10 cellular contexts compared by ENCODE assay signal in the genomic region with DNA sequence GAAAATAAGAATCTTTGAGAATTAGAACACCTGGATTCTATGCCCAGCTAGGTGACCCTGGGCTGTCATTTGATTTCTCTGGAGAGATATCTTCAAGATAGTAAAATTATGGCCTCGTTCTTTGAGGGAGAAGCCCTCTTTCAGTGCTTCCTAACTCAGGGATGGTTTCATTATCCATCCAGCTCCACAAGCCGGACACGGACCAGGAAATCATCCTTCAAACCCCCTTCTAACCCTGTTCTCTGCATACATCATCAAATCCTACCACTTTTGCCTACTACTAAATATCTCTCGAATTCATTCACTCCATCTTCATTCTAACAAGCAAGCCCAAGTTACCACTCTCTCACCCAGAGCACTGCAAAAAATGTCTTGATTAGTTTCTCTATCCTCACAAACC. TPM values are rescaled to one million over a fixed set of nuclear protein-coding genes. Genes with fewer than 3 reads are reported as not detected.
DNase-seq lines count a peak whose midpoint lies in the region; ATAC-seq and TF ChIP-seq lines count a peak whose summit lies in the region.
"Had no signal": no experiment of that assay in that cellular context is flagged by ENCODE, and none has a peak within 500 bp of the region (broad histone marks: within the 10 kb centered on the region; RNA-seq: fewer than 3 reads in every experiment).

No MANE protein-coding gene starts in this region.

- H4K20me1 ChIP-seq in BLaER1 treated with 17β-estradiol and CSF1 and Interleukin-3, amounts not matched to agents 10 nM and 100 nM: peaks cover 0 to 98% (median 12%) of the 10 kb centered on the region in 11 experiments; a peak in 12 of 22 replicates
- H4K20me1 ChIP-seq in HCT116 (ENCODE audit: insufficient read depth): no peaks in the 10 kb centered on the region

- H3K23ac ChIP-seq in mesendoderm (ENCODE audit: low read length): no peak overlapping the region

- BruUV-seq in HCT116 (replicated peaks; lab: Mats Ljungman, UMichigan): no TSS peak

- H3K9me3 ChIP-seq in BLaER1 treated with 17β-estradiol and CSF1 and Interleukin-3, amounts not matched to agents 10 nM and 100 nM (replicated peaks in 1 of 11): no peaks in the 10 kb centered on the region
- no peaks in the 10 kb centered on the region for H3K9me3 ChIP-seq in HCT116 (ENCODE audit: control insufficient read depth in 1 of 2, insufficient read depth in 1 of 2, low read depth in 1 of 2, low read length in 2 of 2)
- H3K9me3 ChIP-seq in adipocyte (ENCODE audit: control insufficient read depth, low read length): no peaks in the 10 kb centered on the region

- RAD21 ChIA-PET in HCT116 (lab: Charles Lee; ENCODE audit: low non-redundant PET in 1 of 2, low total read pairs in 2 of 2, uncharacterized antibody in 2 of 2, unreplicated experiment in 2 of 2): no interaction called here

- H3K27ac ChIP-seq in BLaER1 treated with 17β-estradiol and CSF1 and Interleukin-3, amounts not matched to agents 10 nM and 100 nM: peak overlapping the region; percentile 2 to 88 (median 78); a peak in 21 of 22 replicates
- peak overlapping the region; percentile 37; the same call in 1 of the 2 replicates for H3K27ac ChIP-seq in HCT116 (ENCODE audit: low read depth, low read length)
- no peak overlapping the region for H3K27ac ChIP-seq in mesendoderm (ENCODE audit: low read depth, low read length)
- H3K27ac ChIP-seq in caudate nucleus (ENCODE audit: low read depth, low read length): no peak overlapping the region
- H3K27ac ChIP-seq: WERI-Rb-1 had no signal

- H3K79me1 ChIP-seq in mesendoderm (ENCODE audit: low read length): peaks cover 8% of the 10 kb centered on the region

- H3K4me2 ChIP-seq in BLaER1 treated with 17β-estradiol and CSF1 and Interleukin-3, amounts not matched to agents 10 nM and 100 nM: peak overlapping the region; percentile 73 to 96 (median 87)
- peak overlapping the region; percentile 66 for H3K4me2 ChIP-seq in HCT116 (ENCODE audit: low read length)
- H3K4me2 ChIP-seq in mesendoderm (ENCODE audit: low read length): no peak overlapping the region

- no peak for TF ChIP-seq POLR2A in HCT116 (IDR thresholded peaks at IDR 0.05; ENCODE audit: borderline replicate concordance, extremely low read depth, insufficient read depth, insufficient read length)

- WGBS in mesendoderm (ENCODE audit: extremely low coverage, insufficient coverage, low lambda C conversion rate): 100% methylated on average over 1 of the region's 4 CpGs

- H3K27me3 ChIP-seq in BLaER1 treated with 17β-estradiol and CSF1 and Interleukin-3, amounts not matched to agents 10 nM and 100 nM: no peaks in the 10 kb centered on the region
- H3K27me3 ChIP-seq in HCT116 (ENCODE audit: insufficient read depth, low read length): no peaks in the 10 kb centered on the region
- H3K27me3 ChIP-seq in adipocyte (replicated peaks; ENCODE audit: control insufficient read depth, insufficient read depth, low read length): no peaks in the 10 kb centered on the region
- H3K27me3 ChIP-seq in mesendoderm (ENCODE audit: insufficient read depth, low read length, poor library complexity): no peaks in the 10 kb centered on the region

- H4K5ac ChIP-seq in mesendoderm (ENCODE audit: low read length): no peak overlapping the region

- H2AFZ ChIP-seq in HCT116 (ENCODE audit: low read depth, low read length, poor library complexity, severe bottlenecking): no peak overlapping the region

- H2BK5ac ChIP-seq in mesendoderm (ENCODE audit: low read length): no peak overlapping the region

- no peak overlapping the region for H3K4ac ChIP-seq in mesendoderm (ENCODE audit: low read depth, low read length)

- H3K9me2 ChIP-seq in HCT116 (ENCODE audit: insufficient read depth): no peaks in the 10 kb centered on the region

- DNase-seq in HCT116 (ENCODE audit: low read depth, low spot score): no peak
- no peak for DNase-seq in adipocyte (ENCODE audit: low read depth)
- DNase-seq in mesendoderm: no peak
- no peak for DNase-seq in caudate nucleus (lab: John Stamatoyannopoulos, UW)
- DNase-seq in Right ventricle myocardium superior: no peak
- no peak for DNase-seq in cerebellar cortex (ENCODE audit: low spot score)
- DNase-seq in NCI-H1092 (lab: John Stamatoyannopoulos, UW): no peak
- DNase-seq: DMS153, WERI-Rb-1 had no signal

- H2BK15ac ChIP-seq in mesendoderm (replicated peaks; ENCODE audit: low read depth): no peak overlapping the region

- H3K4me3 ChIP-seq in BLaER1 treated with 17β-estradiol and CSF1 and Interleukin-3, amounts not matched to agents 10 nM and 100 nM: peak overlapping the region in 7 of 10 experiments; percentile 1 to 46 (median 4); a peak in 7 of 20 replicates
- H3K4me3 ChIP-seq in HCT116 (replicated peaks in 1 of 2; ENCODE audit: low read depth in 1 of 2, low read length in 2 of 2) (peak overlapping the region in 1 of 2 experiments; percentile 35; a peak in 2 of 4 replicates), adipocyte (ENCODE audit: low read length) (peak overlapping the region; percentile 1), mesendoderm (ENCODE audit: low read length) (no peak overlapping the region)

- H3K36me3 ChIP-seq in BLaER1 treated with 17β-estradiol and CSF1 and Interleukin-3, amounts not matched to agents 10 nM and 100 nM: peaks cover 0 to 40% (median 18%) of the 10 kb centered on the region in 11 experiments; a peak in 17 of 22 replicates
- H3K36me3 ChIP-seq in HCT116 (ENCODE audit: control insufficient read depth in 1 of 2, insufficient read depth in 2 of 2, low read length in 2 of 2): no peaks in the 10 kb centered on the region
- H3K36me3 ChIP-seq in adipocyte (ENCODE audit: control insufficient read depth, insufficient read depth, low read length, severe bottlenecking): no peaks in the 10 kb centered on the region
- no peaks in the 10 kb centered on the region for H3K36me3 ChIP-seq in mesendoderm (ENCODE audit: control insufficient read depth, insufficient read depth, low read length)
- H3K36me3 ChIP-seq: WERI-Rb-1 had no signal

- H3K79me2 ChIP-seq in HCT116 (ENCODE audit: insufficient read depth, low read length) (peaks cover 41% of the 10 kb centered on the region), mesendoderm (ENCODE audit: control insufficient read depth, insufficient read depth, low read length) (peaks cover 4% of the 10 kb centered on the region)

- TF ChIP-seq RAD21 in HCT116 (IDR thresholded peaks at IDR 0.05; ENCODE audit: low read depth): no peak

- peak overlapping the region; percentile 77 for H3K18ac ChIP-seq in mesendoderm (ENCODE audit: low read length)

- no peak overlapping the region for H2BK120ac ChIP-seq in mesendoderm (ENCODE audit: low read depth, low read length)

- CTCF ChIA-PET in HCT116 (lab: Charles Lee): interaction anchor here (0.5 kb wide), 1 partner anchor 586 kb away, joined by 6 read pairs; no protein-coding TSS in a partner anchor

- ATAC-seq in HCT116 (no peak), Right ventricle myocardium superior (ENCODE audit: poor library complexity) (no peak)

- H4K8ac ChIP-seq in mesendoderm (ENCODE audit: low read depth, low read length): no peak overlapping the region

- intact Hi-C loops in HCT116 (cut with micrococcal nuclease) (no loop called here), Right ventricle myocardium superior (cut with DNase I) (no loop called here)

- H3K56ac ChIP-seq in mesendoderm (ENCODE audit: low read length): no peak overlapping the region

- H3K9ac ChIP-seq in BLaER1 treated with 17β-estradiol and CSF1 and Interleukin-3, amounts not matched to agents 10 nM and 100 nM: peak overlapping the region in 10 of 11 experiments; percentile 35 to 70 (median 58); a peak in 16 of 22 replicates
- H3K9ac ChIP-seq in HCT116 (ENCODE audit: low read length) (peak overlapping the region; percentile 26), adipocyte (ENCODE audit: low read length) (no peak overlapping the region), mesendoderm (ENCODE audit: low read length) (no peak overlapping the region)

- peaks cover 59 to 93% (median 77%) of the 10 kb centered on the region in 10 experiments for H3K4me1 ChIP-seq in BLaER1 treated with 17β-estradiol and CSF1 and Interleukin-3, amounts not matched to agents 10 nM and 100 nM
- H3K4me1 ChIP-seq in HCT116 (ENCODE audit: control insufficient read depth in 1 of 2, insufficient read depth in 2 of 2, low read length in 2 of 2) (peaks cover 18 to 36% of the 10 kb centered on the region in 2 experiments), adipocyte (ENCODE audit: control insufficient read depth, insufficient read depth, low read length) (peaks cover 58% of the 10 kb centered on the region), mesendoderm (ENCODE audit: control insufficient read depth, low read depth, low read length) (peaks cover 15% of the 10 kb centered on the region)

- POLR2A ChIA-PET in HCT116 (lab: Charles Lee): no interaction called here

- no peak overlapping the region for H2AK5ac ChIP-seq in mesendoderm (ENCODE audit: low read length)

- TF ChIP-seq CTCF in HCT116 (IDR thresholded peaks at IDR 0.05 in 2 of 3, conservative IDR thresholded peaks at IDR 0.05 in 1 of 3; ENCODE audit: borderline replicate concordance in 1 of 3, insufficient read depth in 1 of 3, low read depth in 2 of 3, low read length in 2 of 3): no peak

TF ChIP-seq in HCT116, 20 proteins besides CTCF, POLR2A, EP300 and RAD21:
- no peak for TF ChIP-seq SP1 (IDR thresholded peaks at IDR 0.05; ENCODE audit: low read depth)

RNA-seq across cellular contexts. Expression of a gene that starts 57.2 kb away (rescaled TPM):
- 72.5 TPM for total RNA-seq in HCT116 (2021; ENCODE audit: unreplicated experiment)
- polyA plus RNA-seq in HCT116 (2012): 37.0 and 37.6 TPM in 2 replicates
- 93.2 TPM for polyA plus RNA-seq in mesendoderm (2013, experiment 1 of 2)
- polyA plus RNA-seq in mesendoderm (2013, experiment 2 of 2): 93.8 TPM
- 122 TPM for total RNA-seq in Right ventricle myocardium superior

Comparison
In these comparisons a context has a peak if more than half of its experiments do, and no peak if none do; other contexts are left out.
1. H3K27ac ChIP-seq: peak in BLaER1 treated with 17β-estradiol and CSF1 and Interleukin-3, amounts not matched to agents 10 nM and 100 nM (11 of 11) and HCT116 (single experiment); none in mesendoderm (single experiment) and caudate nucleus (single experiment).
2. H3K9ac ChIP-seq: peak in BLaER1 treated with 17β-estradiol and CSF1 and Interleukin-3, amounts not matched to agents 10 nM and 100 nM (10 of 11) and HCT116 (single experiment); none in adipocyte (single experiment) and mesendoderm (single experiment).